8 cellular contexts compared by ENCODE assay signal in the genomic region with DNA sequence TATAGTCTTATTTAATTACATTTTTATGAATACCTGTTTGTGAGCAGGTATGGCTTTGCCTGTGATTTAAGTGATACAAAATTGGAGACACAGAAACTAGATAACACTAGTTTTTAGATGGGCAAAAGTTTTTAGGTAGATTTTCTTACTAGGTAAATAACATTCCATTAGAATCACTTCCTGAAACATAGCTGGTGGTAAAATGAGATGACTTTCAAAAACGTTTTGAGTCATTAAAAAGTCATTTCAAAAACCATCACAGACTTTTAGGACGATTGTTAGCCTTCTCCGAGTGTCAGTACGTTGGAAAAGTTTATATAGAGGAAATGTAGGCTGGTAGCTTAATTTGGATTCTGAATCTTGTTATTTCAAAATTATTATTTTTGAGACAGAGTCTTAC. TPM values are rescaled to one million over a fixed set of nuclear protein-coding genes. Genes with fewer than 3 reads are reported as not detected.
A peak's percentile ranks its signal among the peaks of the same experiment; 100 is the strongest.
DNase-seq lines count a peak whose midpoint lies in the region; ATAC-seq and TF ChIP-seq lines count a peak whose summit lies in the region.

No MANE protein-coding gene starts in this region.

- DNase-seq in stimulated activated naive CD8-positive, alpha-beta T cell treated with anti-CD3 and anti-CD28 coated beads, Interleukin-15, Interleukin-2, amounts not matched to agents 100 U/mL and 50 U/mL, for 24 hours, result no peak
- DNase-seq in ascending aorta (ENCODE audit: low spot score in 2 of 2) (no peak), mesothelial cell of epicardium (ENCODE audit: low spot score in 2 of 2, unreplicated experiment in 2 of 2) (no peak), foreskin keratinocyte (no peak), NCI-H1105 (lab: John Stamatoyannopoulos, UW) (no peak), AG08395 (ENCODE audit: low spot score) (no peak)

- no peaks in the 10 kb centered on the region for H3K36me3 ChIP-seq in ascending aorta

- intact Hi-C loops in ascending aorta (cut with DNase I), result loop anchor here (5.0 kb wide), 3 partner anchors 71 to 684 kb away; a partner anchor contains a TSS

- H3K27ac ChIP-seq in ascending aorta (peak overlapping the region; percentile 97 to 99), foreskin keratinocyte (no peak overlapping the region)

- peaks cover 59% of the 10 kb centered on the region for H3K4me1 Mint-ChIP-seq in stimulated activated naive CD8-positive, alpha-beta T cell treated with anti-CD3 and anti-CD28 coated beads, Interleukin-15, Interleukin-2, amounts not matched to agents 100 ng/mL and 50 ng/mL, for 24 hours (ENCODE audit: low read depth)
- H3K4me1 Mint-ChIP-seq in mesothelial cell of epicardium, result peaks cover 24% of the 10 kb centered on the region

- peak overlapping the region; percentile 78 for H3K27ac Mint-ChIP-seq in stimulated activated naive CD8-positive, alpha-beta T cell treated with anti-CD3 and anti-CD28 coated beads, Interleukin-15, Interleukin-2, amounts not matched to agents 100 ng/mL and 50 ng/mL, for 24 hours
- no peak overlapping the region for H3K27ac Mint-ChIP-seq in mesothelial cell of epicardium

- peak overlapping the region; percentile 82 for H3K4me3 Mint-ChIP-seq in stimulated activated naive CD8-positive, alpha-beta T cell treated with anti-CD3 and anti-CD28 coated beads, Interleukin-15, Interleukin-2, amounts not matched to agents 100 ng/mL and 50 ng/mL, for 24 hours
- H3K4me3 Mint-ChIP-seq in mesothelial cell of epicardium, result peak overlapping the region; percentile 77

- H3K4me1 ChIP-seq in ascending aorta (peaks cover 4 to 34% of the 10 kb centered on the region in 2 donors), foreskin keratinocyte (peaks cover 21% of the 10 kb centered on the region)

- H3K9me3 Mint-ChIP-seq in stimulated activated naive CD8-positive, alpha-beta T cell treated with anti-CD3 and anti-CD28 coated beads, Interleukin-15, Interleukin-2, amounts not matched to agents 100 ng/mL and 50 ng/mL, for 24 hours, result no peaks in the 10 kb centered on the region
- H3K9me3 Mint-ChIP-seq in mesothelial cell of epicardium, result no peaks in the 10 kb centered on the region

- TF ChIP-seq CTCF in ascending aorta (IDR thresholded peaks at IDR 0.05) (no peak), mesothelial cell of epicardium (IDR thresholded peaks at IDR 0.05; ENCODE audit: unreplicated experiment) (no peak), foreskin keratinocyte (conservative IDR thresholded peaks at IDR 0.05) (no peak)

- H3K27me3 Mint-ChIP-seq in stimulated activated naive CD8-positive, alpha-beta T cell treated with anti-CD3 and anti-CD28 coated beads, Interleukin-15, Interleukin-2, amounts not matched to agents 100 ng/mL and 50 ng/mL, for 24 hours, result no peaks in the 10 kb centered on the region
- H3K27me3 Mint-ChIP-seq in mesothelial cell of epicardium (ENCODE audit: low read depth), result no peaks in the 10 kb centered on the region

- peaks cover 10% of the 10 kb centered on the region for H3K36me3 Mint-ChIP-seq in stimulated activated naive CD8-positive, alpha-beta T cell treated with anti-CD3 and anti-CD28 coated beads, Interleukin-15, Interleukin-2, amounts not matched to agents 100 ng/mL and 50 ng/mL, for 24 hours (ENCODE audit: low read depth)
- H3K36me3 Mint-ChIP-seq in mesothelial cell of epicardium, result no peaks in the 10 kb centered on the region

- H3K27me3 ChIP-seq in ascending aorta, result no peaks in the 10 kb centered on the region
- H3K27me3 ChIP-seq in foreskin keratinocyte, result no peaks in the 10 kb centered on the region

- no peaks in the 10 kb centered on the region for H3K9me3 ChIP-seq in ascending aorta

- H3K4me3 ChIP-seq in ascending aorta, result peak overlapping the region; percentile 76 to 99

- no peak for ATAC-seq in stimulated activated naive CD8-positive, alpha-beta T cell treated with anti-CD3 and anti-CD28 coated beads, Interleukin-15, Interleukin-2, amounts not matched to agents 100 U/mL and 50 U/mL, for 24 hours
- ATAC-seq in foreskin keratinocyte, result no peak
- ATAC-seq in GM19463 (IDR thresholded peaks at IDR 0.05; ENCODE audit: unreplicated experiment), result no peak

RNA-seq across cellular contexts. Expression of a gene that starts 18.3 kb away (rescaled TPM):
- total RNA-seq in ascending aorta (not detected), mesothelial cell of epicardium (not detected in 3 replicates), foreskin keratinocyte (not detected in 2 replicates)
- not detected in 2 replicates for polyA plus RNA-seq in foreskin keratinocyte
